ENCODE assay signal across 27 cellular contexts in genomic region chr2:82165377-82165776, GRCh38.
"Had no signal": no experiment of that assay in that cellular context is flagged by ENCODE, and none has a peak within 500 bp of the region (broad histone marks: within the 10 kb centered on the region; RNA-seq: fewer than 3 reads in every experiment).

No MANE protein-coding gene starts in this region.

- H3K4me3 ChIP-seq: stomach, suprapubic skin, testis, thoracic aorta, thyroid gland, tibial artery, tibial nerve, transverse colon, upper lobe of left lung, upper lobe of right lung, uterus, vagina had no signal

- H3K4me1 ChIP-seq: stomach, suprapubic skin, testis, thyroid gland, tibial artery, tibial nerve, upper lobe of left lung, upper lobe of right lung, uterus, vagina had no signal

- H3K27ac ChIP-seq: stomach, suprapubic skin, testis, thoracic aorta, thyroid gland, tibial artery, tibial nerve, transverse colon, upper lobe of left lung, upper lobe of right lung, uterus, vagina had no signal

- DNase-seq: stimulated activated CD4-positive, alpha-beta T cell treated with anti-CD3 and anti-CD28 coated beads, Interleukin-2, amount 100 ng/mL, for 48 hours; stimulated activated CD4-positive, alpha-beta T cell treated with anti-CD3 and anti-CD28 coated beads, Interleukin-4, amount 100 ng/mL, for 1 hour; stimulated activated CD4-positive, alpha-beta T cell treated with anti-CD3 and anti-CD28 coated beads, Interleukin-4, amount 100 ng/mL, for 24 hours; stimulated activated CD4-positive, alpha-beta T cell treated with anti-CD3 and anti-CD28 coated beads, Interleukin-4, amount 100 ng/mL, for 4 hours; stimulated activated CD8-positive, alpha-beta memory T cell treated with anti-CD3 and anti-CD28 coated beads, Interleukin-4, amount 100 ng/mL, for 48 hours; stimulated activated naive B cell treated with anti-CD40 and anti-IgM and Interleukin-4, amounts not matched to agents 10 μg/mL and 1 μg/mL and 100 μg/mL, for 72 hours; stimulated activated naive CD4-positive, alpha-beta T cell; stimulated activated naive CD4-positive, alpha-beta T cell treated with Interleukin-2 at 50 U/mL for 16 hours; stimulated activated naive CD8-positive, alpha-beta T cell treated with anti-CD3 and anti-CD28 coated beads, Interleukin-15, amount 100 ng/mL, for 72 hours; stimulated activated naive CD8-positive, alpha-beta T cell treated with anti-CD3 and anti-CD28 coated beads, Interleukin-15, Interleukin-2, amounts not matched to agents 100 U/mL and 50 U/mL, for 24 hours; stomach; substantia nigra; testis; thyroid gland; tibial artery; transverse colon; trophoblast cell; upper lobe of left lung; upper lobe of right lung; uterus had no signal

- H3K27me3 ChIP-seq: stomach, suprapubic skin, testis, thyroid gland, tibial artery, tibial nerve, transverse colon, upper lobe of left lung, upper lobe of right lung, uterus, vagina had no signal

- H3K9me3 ChIP-seq: stomach, suprapubic skin, testis, thoracic aorta, thyroid gland, tibial artery, tibial nerve, transverse colon, upper lobe of left lung, upper lobe of right lung, uterus, vagina had no signal

- H3K36me3 ChIP-seq: stomach, suprapubic skin, thoracic aorta, thyroid gland, tibial artery, tibial nerve, transverse colon, upper lobe of left lung, upper lobe of right lung, uterus, vagina had no signal

- FAIRE-seq: urothelium cell line had no signal

- ATAC-seq: stimulated activated effector memory CD8-positive, alpha-beta T cell treated with anti-CD3 and anti-CD28 coated beads, Interleukin-12 subunit alpha, Interleukin-12 subunit beta, amount 100 ng/mL, for 72 hours; stimulated activated memory B cell treated with anti-CD40 and anti-IgM and Interleukin-4, amounts not matched to agents 10 μg/mL and 1 μg/mL and 100 μg/mL, for 72 hours; stimulated activated naive B cell treated with anti-CD40 and anti-IgM and Interleukin-4, amounts not matched to agents 10 μg/mL and 1 μg/mL and 100 μg/mL, for 72 hours; stimulated activated naive CD8-positive, alpha-beta T cell treated with anti-CD3 and anti-CD28 coated beads, Interleukin-15, amount 100 ng/mL, for 72 hours; stimulated activated naive CD8-positive, alpha-beta T cell treated with anti-CD3 and anti-CD28 coated beads, Interleukin-15, Interleukin-2, amounts not matched to agents 100 U/mL and 50 U/mL, for 24 hours; upper lobe of right lung had no signal
